Comparison of ENCODE assay signal across 15 cellular contexts in genomic region chr1:110440877-110441276, GRCh38. TPM values are rescaled to one million over a fixed set of nuclear protein-coding genes. Genes with fewer than 3 reads are reported as not detected.
DNase-seq lines count a peak whose midpoint lies in the region; ATAC-seq and TF ChIP-seq lines count a peak whose summit lies in the region.
"Had no signal": no experiment of that assay in that cellular context is flagged by ENCODE, and none has a peak within 500 bp of the region (broad histone marks: within the 10 kb centered on the region; RNA-seq: fewer than 3 reads in every experiment).

No MANE protein-coding gene starts in this region.

- H2AK9ac ChIP-seq in IMR-90 (replicated peaks; ENCODE audit: low read depth, low read length, poor library complexity): no peak overlapping the region

- no peak overlapping the region for H2BK20ac ChIP-seq in IMR-90 (ENCODE audit: low read depth, low read length)

- no peak overlapping the region for H2BK15ac ChIP-seq in IMR-90 (ENCODE audit: low read depth, low read length)

- H3K56ac ChIP-seq in IMR-90 (ENCODE audit: extremely low read depth, insufficient read depth, low read length): no peak overlapping the region

- no peak for TF ChIP-seq CTCF in IMR-90 (conservative IDR thresholded peaks at IDR 0.05; ENCODE audit: low read depth, low read length)
- TF ChIP-seq CTCF in brain microvascular endothelial cell (IDR thresholded peaks at IDR 0.05; ENCODE audit: low read depth, low read length, missing control alignments): no peak
- no peak for TF ChIP-seq CTCF in right atrium auricular region (IDR thresholded peaks at IDR 0.05)
- no peak for TF ChIP-seq CTCF in esophagus muscularis mucosa (IDR thresholded peaks at IDR 0.05)

- dilution Hi-C loops in IMR-90 (cut with HindIII; ENCODE audit: low sequenced_read_pairs, unreplicated experiment): no loop called here

- POLR2A ChIA-PET in IMR-90 (lab: Charles Lee; ENCODE audit: unreplicated experiment): no interaction called here

- H3K79me1 ChIP-seq in IMR-90 (ENCODE audit: low read depth in 1 of 2, low read length in 2 of 2): no peaks in the 10 kb centered on the region

- peak; percentile 54 for DNase-seq in IMR-90
- peak; percentile 7 for DNase-seq in brain microvascular endothelial cell
- peak; percentile 78 for DNase-seq in right atrium auricular region (ENCODE audit: low spot score)
- peak; percentile 31 for DNase-seq in stromal cell of bone marrow (ENCODE audit: low read depth)
- DNase-seq in DMS 273 (lab: John Stamatoyannopoulos, UW; ENCODE audit: unreplicated experiment): no peak
- no peak for DNase-seq in NAMALWA (ENCODE audit: low spot score)
- DNase-seq in esophagus muscularis mucosa (ENCODE audit: extremely low spot score): no peak
- DNase-seq: activated CD4-positive, CD25-positive, alpha-beta regulatory T cell; head of caudate nucleus; MM.1S; nephron progenitor cell; small intestine had no signal

- no peak overlapping the region for H4K8ac ChIP-seq in IMR-90 (ENCODE audit: low read depth in 2 of 2, low read length in 2 of 2)

- no peak overlapping the region for H2AK5ac ChIP-seq in IMR-90 (ENCODE audit: low read depth, low read length)

- no peak overlapping the region for H3K4me2 ChIP-seq in IMR-90 (ENCODE audit: low read depth, low read length)

- intact Hi-C loops in IMR-90 (cut with micrococcal nuclease): no loop called here
- intact Hi-C loops in esophagus muscularis mucosa (cut with DNase I): no loop called here

- no peak overlapping the region for H3K4ac ChIP-seq in IMR-90 (ENCODE audit: low read depth, low read length)

- CTCF ChIA-PET in IMR-90 (lab: Yijun Ruan, JAX): no interaction called here

- peaks cover 4% of the 10 kb centered on the region; the same call in 1 of the 2 replicates for H3K4me1 ChIP-seq in IMR-90 (ENCODE audit: control insufficient read depth, insufficient read depth, low read length)
- H3K4me1 ChIP-seq in right atrium auricular region: peaks cover 0 to 6% of the 10 kb centered on the region in 2 donors
- no peaks in the 10 kb centered on the region for H3K4me1 ChIP-seq in esophagus muscularis mucosa

- TF ChIP-seq EP300 in esophagus muscularis mucosa (IDR thresholded peaks at IDR 0.05): no peak

- H3K27me3 ChIP-seq in IMR-90 (ENCODE audit: control insufficient read depth, insufficient read depth, low read length) (peaks cover 38% of the 10 kb centered on the region), brain microvascular endothelial cell (replicated peaks) (no peaks in the 10 kb centered on the region), right atrium auricular region (no peaks in the 10 kb centered on the region), esophagus muscularis mucosa (no peaks in the 10 kb centered on the region)

- H2BK120ac ChIP-seq in IMR-90 (ENCODE audit: low read depth, low read length): no peak overlapping the region

- no peak for TF ChIP-seq POLR2A in IMR-90 (IDR thresholded peaks at IDR 0.05; ENCODE audit: low read depth, low read length)
- TF ChIP-seq POLR2A in esophagus muscularis mucosa (IDR thresholded peaks at IDR 0.05; ENCODE audit: low read depth): no peak

- H3K9me3 ChIP-seq in IMR-90 (ENCODE audit: control insufficient read depth, insufficient read depth, low read length): no peaks in the 10 kb centered on the region
- H3K9me3 ChIP-seq in right atrium auricular region: no peaks in the 10 kb centered on the region
- H3K9me3 ChIP-seq in esophagus muscularis mucosa: no peaks in the 10 kb centered on the region

- H3K27ac ChIP-seq in IMR-90 (ENCODE audit: insufficient read depth, low read length) (no peak overlapping the region), brain microvascular endothelial cell (no peak overlapping the region), right atrium auricular region (no peak overlapping the region), esophagus muscularis mucosa (replicated peaks in 1 of 4) (no peak overlapping the region)

- no peak for TF ChIP-seq RAD21 in IMR-90 (IDR thresholded peaks at IDR 0.05; ENCODE audit: low read length)

- no peaks in the 10 kb centered on the region for H3K9me1 ChIP-seq in IMR-90 (ENCODE audit: insufficient read depth, low read length)

- H3K14ac ChIP-seq in IMR-90 (replicated peaks; ENCODE audit: low read depth, low read length): no peak overlapping the region

- BruUV-seq in IMR-90 (replicated peaks; lab: Mats Ljungman, UMichigan): no TSS peak

- H2BK5ac ChIP-seq in IMR-90 (ENCODE audit: low read depth, low read length, poor library complexity, severe bottlenecking): no peak overlapping the region

- H3K4me3 ChIP-seq in IMR-90 (ENCODE audit: insufficient read depth, low read depth, low read length): no peak overlapping the region
- H3K4me3 ChIP-seq in brain microvascular endothelial cell (ENCODE audit: low read depth, low read length): no peak overlapping the region
- H3K4me3 ChIP-seq in right atrium auricular region: no peak overlapping the region
- H3K4me3 ChIP-seq in esophagus muscularis mucosa: no peak overlapping the region

- no peak overlapping the region for H2AFZ ChIP-seq in IMR-90 (replicated peaks; ENCODE audit: low read length, poor library complexity)

- peak; percentile 80 for ATAC-seq in IMR-90 (ENCODE audit: low read depth)

- H4K5ac ChIP-seq in IMR-90 (ENCODE audit: low read depth, low read length): no peak overlapping the region

- in situ Hi-C loops in IMR-90 (cut with MboI; ENCODE audit: low sequenced_read_pairs): no loop called here
- in situ Hi-C loops in brain microvascular endothelial cell (cut with HindIII; ENCODE audit: low pct_ligation_motif_present, low sequenced_read_pairs): no loop called here

- H3K18ac ChIP-seq in IMR-90 (ENCODE audit: low read depth, low read length): no peak overlapping the region

- H3K36me3 ChIP-seq in IMR-90 (ENCODE audit: control insufficient read depth, insufficient read depth, low read length): no peaks in the 10 kb centered on the region
- no peaks in the 10 kb centered on the region for H3K36me3 ChIP-seq in brain microvascular endothelial cell (replicated peaks)
- H3K36me3 ChIP-seq in right atrium auricular region: no peaks in the 10 kb centered on the region
- no peaks in the 10 kb centered on the region for H3K36me3 ChIP-seq in esophagus muscularis mucosa

- 60% methylated on average over 1 of the region's 3 CpGs; no CpG with 5 or more reads in 1 of the 2 experiments for WGBS in IMR-90 (ENCODE audit: extremely low coverage in 2 of 2, insufficient read length in 1 of 2), 2 experiments
- 49% methylated on average over 3 of the region's 3 CpGs for WGBS in esophagus muscularis mucosa

- no peaks in the 10 kb centered on the region for H4K20me1 ChIP-seq in IMR-90 (ENCODE audit: insufficient read depth, low read length)

- no peak overlapping the region for H3K9ac ChIP-seq in IMR-90 (ENCODE audit: low read depth, low read length)

- H3K23ac ChIP-seq in IMR-90 (ENCODE audit: low read depth, low read length): no peak overlapping the region

- peak overlapping the region; percentile 38; the same call in 1 of the 2 replicates for H4K91ac ChIP-seq in IMR-90 (ENCODE audit: insufficient read depth, low read depth, low read length)

TF ChIP-seq in IMR-90, 13 proteins besides CTCF, POLR2A, EP300 and RAD21:
- TF ChIP-seq MAZ (IDR thresholded peaks at IDR 0.05; ENCODE audit: borderline replicate concordance, low read depth, low read length) (peak; percentile 41; the same call in 1 of the 2 replicates), CHD1 (IDR thresholded peaks at IDR 0.05; ENCODE audit: low read depth, low read length) (no peak), CEBPB (IDR thresholded peaks at IDR 0.05; ENCODE audit: low read depth, low read length) (peak; percentile 86), MXI1 (IDR thresholded peaks at IDR 0.05; ENCODE audit: borderline replicate concordance, low read depth, low read length) (no peak)
- TF ChIP-seq, protein P1, sequence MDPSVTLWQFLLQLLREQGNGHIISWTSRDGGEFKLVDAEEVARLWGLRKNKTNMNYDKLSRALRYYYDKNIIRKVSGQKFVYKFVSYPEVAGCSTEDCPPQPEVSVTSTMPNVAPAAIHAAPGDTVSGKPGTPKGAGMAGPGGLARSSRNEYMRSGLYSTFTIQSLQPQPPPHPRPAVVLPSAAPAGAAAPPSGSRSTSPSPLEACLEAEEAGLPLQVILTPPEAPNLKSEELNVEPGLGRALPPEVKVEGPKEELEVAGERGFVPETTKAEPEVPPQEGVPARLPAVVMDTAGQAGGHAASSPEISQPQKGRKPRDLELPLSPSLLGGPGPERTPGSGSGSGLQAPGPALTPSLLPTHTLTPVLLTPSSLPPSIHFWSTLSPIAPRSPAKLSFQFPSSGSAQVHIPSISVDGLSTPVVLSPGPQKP (IDR thresholded peaks at IDR 0.05; ENCODE audit: borderline replicate concordance, low read depth, low read length): no peak

RNA-seq across cellular contexts. Expression of gene PROK1, which starts 10.1 kb away (rescaled TPM):
- total RNA-seq in IMR-90 (2012; rRNA removed) (not detected in 2 replicates), right atrium auricular region (1 to 10 TPM; 1.0 to 5.1 TPM), esophagus muscularis mucosa (not detected)
- polyA plus RNA-seq in IMR-90 (2012; rRNA removed): not detected in 2 replicates
- polyA plus RNA-seq in IMR-90 (2012; cell fraction: cytosol; rRNA removed): not detected in 2 replicates
- polyA plus RNA-seq in IMR-90 (2012; cell fraction: nucleus; rRNA removed; ENCODE audit: low replicate concordance): not detected in 2 replicates
- total RNA-seq: dermis microvascular lymphatic vessel endothelial cell, H4, OCI-LY7 had no signal

RNA-seq across cellular contexts. Expression of gene LAMTOR5, which starts 33.4 kb away (rescaled TPM):
- 159 and 177 TPM in 2 replicates for total RNA-seq in IMR-90 (2012; rRNA removed)
- 320 and 369 TPM in 2 replicates for polyA plus RNA-seq in IMR-90 (2012; rRNA removed)
- polyA plus RNA-seq in IMR-90 (2012; cell fraction: cytosol; rRNA removed): 431 and 469 TPM in 2 replicates
- polyA plus RNA-seq in IMR-90 (2012; cell fraction: nucleus; rRNA removed; ENCODE audit: low replicate concordance): 97.8 and 199 TPM in 2 replicates
- 100 to 1,000 TPM; 142 to 177 TPM for total RNA-seq in right atrium auricular region
- total RNA-seq in esophagus muscularis mucosa: 100 to 1,000 TPM in 1 of 4 donors, 10 to 100 TPM in 3; 59.9 to 113 (median 71.0) TPM

RNA-seq across cellular contexts. Expression of gene SLC16A4, which starts 50.1 kb away (rescaled TPM):
- total RNA-seq in IMR-90 (2012; rRNA removed) (65.2 and 73.0 TPM in 2 replicates), right atrium auricular region (1 to 10 TPM; 4.7 to 8.9 TPM), esophagus muscularis mucosa (1 to 10 TPM; 5.8 to 8.8 (median 8.4) TPM)
- polyA plus RNA-seq in IMR-90 (2012; rRNA removed): 20.8 and 27.7 TPM in 2 replicates
- 8.6 and 10.3 TPM in 2 replicates for polyA plus RNA-seq in IMR-90 (2012; cell fraction: cytosol; rRNA removed)
- polyA plus RNA-seq in IMR-90 (2012; cell fraction: nucleus; rRNA removed; ENCODE audit: low replicate concordance): 2.4 and 16.3 TPM in 2 replicates

Comparison
In these comparisons a context has a peak if more than half of its experiments do, and no peak if none do; other contexts are left out.
1. DNase-seq: peak in IMR-90 (single experiment), brain microvascular endothelial cell (single experiment), right atrium auricular region (single experiment) and stromal cell of bone marrow (single experiment); none in DMS 273 (single experiment), NAMALWA (single experiment) and esophagus muscularis mucosa (single experiment).